ENCODE assay signal across 9 cellular contexts in genomic region chrX:15849555-15849954, GRCh38. TPM values are rescaled to one million over a fixed set of nuclear protein-coding genes. Genes with fewer than 3 reads are reported as not detected.
DNase-seq lines count a peak whose midpoint lies in the region; ATAC-seq and TF ChIP-seq lines count a peak whose summit lies in the region.
"Had no signal": no experiment of that assay in that cellular context is flagged by ENCODE, and none has a peak within 500 bp of the region (broad histone marks: within the 10 kb centered on the region; RNA-seq: fewer than 3 reads in every experiment).

No MANE protein-coding gene starts in this region.

- H3K9ac ChIP-seq in skeletal muscle tissue (ENCODE audit: low read depth in 1 of 3, low read length in 3 of 3): peak overlapping the region in 2 of 3 donors; percentile 42 to 52

- H3K9me3 ChIP-seq in HAP-1 (no peaks in the 10 kb centered on the region), gastroesophageal sphincter (no peaks in the 10 kb centered on the region), skeletal muscle tissue (ENCODE audit: control insufficient read depth in 3 of 3, low read length in 3 of 3) (no peaks in the 10 kb centered on the region), esophagus squamous epithelium (no peaks in the 10 kb centered on the region)

- peaks cover 43% of the 10 kb centered on the region for H3K4me1 ChIP-seq in HAP-1
- H3K4me1 ChIP-seq in gastroesophageal sphincter: peaks cover 0 to 50% (median 0%) of the 10 kb centered on the region in 3 donors
- peaks cover 3 to 17% (median 7%) of the 10 kb centered on the region in 3 donors for H3K4me1 ChIP-seq in skeletal muscle tissue (ENCODE audit: control insufficient read depth in 3 of 3, insufficient read depth in 3 of 3, low read length in 3 of 3)
- peaks cover 0 to 5% (median 3%) of the 10 kb centered on the region in 3 donors for H3K4me1 ChIP-seq in esophagus squamous epithelium

- H3K4me3 ChIP-seq in HAP-1 (no peak overlapping the region), gastroesophageal sphincter (no peak overlapping the region), skeletal muscle tissue (ENCODE audit: low read length in 3 of 3) (no peak overlapping the region), esophagus squamous epithelium (no peak overlapping the region)

- WGBS in gastroesophageal sphincter (ENCODE audit: low coverage in 1 of 2), 2 donors: 47 to 49% methylated on average over 4 to 5 of the region's 5 CpGs
- WGBS in esophagus squamous epithelium, 2 donors: 54 to 60% methylated on average over 5 of the region's 5 CpGs

- H3K36me3 ChIP-seq in HAP-1 (replicated peaks): peaks cover 21% of the 10 kb centered on the region
- no peaks in the 10 kb centered on the region for H3K36me3 ChIP-seq in gastroesophageal sphincter
- peaks cover 3 to 5% (median 4%) of the 10 kb centered on the region in 3 donors for H3K36me3 ChIP-seq in skeletal muscle tissue (ENCODE audit: control insufficient read depth in 3 of 3, insufficient read depth in 3 of 3, low read length in 3 of 3)
- peaks cover 0 to 5% (median 0%) of the 10 kb centered on the region in 3 donors for H3K36me3 ChIP-seq in esophagus squamous epithelium

- no peak for TF ChIP-seq EP300 in gastroesophageal sphincter (IDR thresholded peaks at IDR 0.05)

- TF ChIP-seq POLR2A in gastroesophageal sphincter (IDR thresholded peaks at IDR 0.05): no peak
- TF ChIP-seq POLR2A in esophagus squamous epithelium (IDR thresholded peaks at IDR 0.05): no peak

- TF ChIP-seq CTCF in gastroesophageal sphincter (IDR thresholded peaks at IDR 0.05) (peak in 1 of 4 experiments; percentile 46), esophagus squamous epithelium (IDR thresholded peaks at IDR 0.05) (no peak)

- H3K27ac ChIP-seq in gastroesophageal sphincter (peak overlapping the region in 3 of 4 donors; percentile 42 to 69 (median 44)), skeletal muscle tissue (ENCODE audit: low read depth, low read length) (peak overlapping the region; percentile 78), esophagus squamous epithelium (peak overlapping the region in 1 of 4 donors; percentile 7)

- intact Hi-C loops in esophagus squamous epithelium (cut with DNase I): no loop called here

- in situ Hi-C loops in HAP-1 (cut with MboI; ENCODE audit: low sequenced_read_pairs): no loop called here

- DNase-seq in HAP-1 (ENCODE audit: low spot score in 2 of 2): peak; percentile 46 to 60
- DNase-seq in SK-N-DZ (ENCODE audit: low spot score): peak; percentile 4
- no peak for DNase-seq in activated CD4-positive, alpha-beta T cell treated with anti-CD3 and anti-CD28 coated beads for 48 hours
- DNase-seq in esophagus squamous epithelium (lab: John Stamatoyannopoulos, UW): no peak
- DNase-seq in NCI-H1105 treated with DMSO at 0.1 percent for 48 hours (lab: John Stamatoyannopoulos, UW): no peak
- DNase-seq: islet precursor cell, NCI-H2081 treated with DMSO at 0.1 percent for 48 hours had no signal

- ATAC-seq in gastroesophageal sphincter: no peak

- H3K27me3 ChIP-seq in HAP-1 (ENCODE audit: low read depth): no peaks in the 10 kb centered on the region
- H3K27me3 ChIP-seq in gastroesophageal sphincter: no peaks in the 10 kb centered on the region
- H3K27me3 ChIP-seq in skeletal muscle tissue (ENCODE audit: control insufficient read depth in 3 of 3, insufficient read depth in 3 of 3, low read length in 3 of 3): no peaks in the 10 kb centered on the region
- peaks cover 0 to 3% (median 0%) of the 10 kb centered on the region in 4 donors for H3K27me3 ChIP-seq in esophagus squamous epithelium

RNA-seq across cellular contexts. Expression of gene AP1S2, which starts 5.1 kb away (rescaled TPM):
- 105 and 151 TPM in 2 replicates for polyA plus RNA-seq in SK-N-DZ (2014; cell fraction: cytosol; rRNA removed)
- 67.9 and 88.9 TPM in 2 replicates for polyA plus RNA-seq in SK-N-DZ (2014; cell fraction: nucleus; rRNA removed)
- 100 to 1,000 TPM in 3 of 4 donors, 10 to 100 TPM in 1; 98.7 to 300 (median 203) TPM for total RNA-seq in gastroesophageal sphincter
- total RNA-seq in skeletal muscle tissue: 28.2 TPM
- total RNA-seq in esophagus squamous epithelium: 10 to 100 TPM in 3 of 4 donors, 1 to 10 TPM in 1; 6.0 to 28.5 (median 17.6) TPM

RNA-seq across cellular contexts. Expression of gene ZRSR2, which starts 59.3 kb away (rescaled TPM):
- 2.8 and 3.0 TPM in 2 replicates for polyA plus RNA-seq in SK-N-DZ (2014; cell fraction: cytosol; rRNA removed)
- polyA plus RNA-seq in SK-N-DZ (2014; cell fraction: nucleus; rRNA removed): 5.3 and 6.1 TPM in 2 replicates
- 10 to 100 TPM in 3 of 4 donors, 1 to 10 TPM in 1; 8.3 to 12.0 (median 11.0) TPM for total RNA-seq in gastroesophageal sphincter
- 2.6 TPM for total RNA-seq in skeletal muscle tissue
- 1 to 10 TPM; 2.5 to 6.5 (median 5.1) TPM for total RNA-seq in esophagus squamous epithelium

Comparison
In these comparisons a context has a peak if more than half of its experiments do, and no peak if none do; other contexts are left out.
1. DNase-seq: peak in HAP-1 (2 of 2) and SK-N-DZ (single experiment); none in activated CD4-positive, alpha-beta T cell treated with anti-CD3 and anti-CD28 coated beads for 48 hours (single experiment), esophagus squamous epithelium (single experiment) and NCI-H1105 treated with DMSO at 0.1 percent for 48 hours (single experiment).